ENCODE assay signal across 8 cellular contexts in genomic region chr3:49674491-49674983, GRCh38. TPM values are rescaled to one million over a fixed set of nuclear protein-coding genes. Genes with fewer than 3 reads are reported as not detected.
DNase-seq lines count a peak whose midpoint lies in the region; ATAC-seq, FAIRE-seq and TF ChIP-seq lines count a peak whose summit lies in the region.

No MANE protein-coding gene starts in this region.

- no peak for TF ChIP-seq POLR2A in prostate gland (IDR thresholded peaks at IDR 0.05)

- 5% methylated on average over 28 of the region's 34 CpGs for WGBS in prostate gland

- peak overlapping the region; percentile 94 for H3K4me2 ChIP-seq in fibroblast of lung (ENCODE audit: extremely low read depth, insufficient read depth, low read length)

- peaks cover 6% of the 10 kb centered on the region for H3K4me1 ChIP-seq in fibroblast of lung (ENCODE audit: control insufficient read depth, extremely low read depth, insufficient read depth, low read length)
- peaks cover 6% of the 10 kb centered on the region for H3K4me1 ChIP-seq in prostate gland (replicated peaks)

- TF ChIP-seq CTCF in VCaP (conservative IDR thresholded peaks at IDR 0.05) (no peak), fibroblast of lung (conservative IDR thresholded peaks at IDR 0.05 in 1 of 2, IDR thresholded peaks at IDR 0.05 in 1 of 2; ENCODE audit: low read depth in 1 of 2, low read length in 2 of 2) (no peak), prostate gland (IDR thresholded peaks at IDR 0.05) (peak in 2 of 4 experiments; percentile 21 to 28), D721Med (IDR thresholded peaks at IDR 0.05; ENCODE audit: insufficient read depth, missing control alignments) (no peak)

- peak overlapping the region; percentile 43 for H2AFZ ChIP-seq in fibroblast of lung (ENCODE audit: low read length)

- H3K36me3 ChIP-seq in fibroblast of lung (ENCODE audit: control insufficient read depth, insufficient read depth, low read length) (peaks cover 21% of the 10 kb centered on the region), prostate gland (peaks cover 2 to 6% of the 10 kb centered on the region in 2 donors)

- H3K27me3 ChIP-seq in fibroblast of lung (ENCODE audit: control insufficient read depth, insufficient read depth, low read length) (no peaks in the 10 kb centered on the region), prostate gland (replicated peaks; ENCODE audit: insufficient read depth) (no peaks in the 10 kb centered on the region)

- no peak for FAIRE-seq in D721Med (lab: Jason Lieb, UNC)

- H3K9me3 ChIP-seq in fibroblast of lung (ENCODE audit: control insufficient read depth, insufficient read depth, low read depth, low read length) (no peaks in the 10 kb centered on the region), prostate gland (no peaks in the 10 kb centered on the region)

- H3K27ac ChIP-seq in VCaP: peak overlapping the region; percentile 97
- H3K27ac ChIP-seq in fibroblast of lung (ENCODE audit: insufficient read depth, low read length): peak overlapping the region; percentile 97
- peak overlapping the region; percentile 90 to 91 for H3K27ac ChIP-seq in prostate gland

- H3K9ac ChIP-seq in fibroblast of lung (ENCODE audit: insufficient read depth, low read length): peak overlapping the region; percentile 89

- intact Hi-C loops in prostate gland (cut with DNase I): no loop called here

- H3K79me2 ChIP-seq in fibroblast of lung (ENCODE audit: control insufficient read depth, insufficient read depth, low read length): peaks cover 11% of the 10 kb centered on the region

- peak overlapping the region; percentile 72 to 90 (median 81) for H3K4me3 ChIP-seq in fibroblast of lung (replicated peaks in 1 of 4; ENCODE audit: control extremely low read depth in 1 of 4, insufficient read depth in 1 of 4, low read depth in 3 of 4, low read length in 4 of 4)
- peak overlapping the region; percentile 67 to 77 for H3K4me3 ChIP-seq in prostate gland

- ATAC-seq in GM18517 (IDR thresholded peaks at IDR 0.05; ENCODE audit: unreplicated experiment): peak; percentile 37
- ATAC-seq in HG02885 (IDR thresholded peaks at IDR 0.05; ENCODE audit: poor library complexity, unreplicated experiment): peak; percentile 30

- H4K20me1 ChIP-seq in fibroblast of lung (ENCODE audit: control insufficient read depth, extremely low read depth, insufficient read depth, low read length): no peaks in the 10 kb centered on the region

- DNase-seq in fibroblast of lung (ENCODE audit: low read depth in 2 of 2): no peak
- DNase-seq in prostate gland (ENCODE audit: low spot score): peak; percentile 29
- no peak for DNase-seq in NCI-H1092 (lab: John Stamatoyannopoulos, UW)
- no peak for DNase-seq in D721Med (ENCODE audit: insufficient read length, low spot score)
- no peak for DNase-seq in GM19240 (ENCODE audit: insufficient read length, low spot score)

RNA-seq across cellular contexts. Expression of gene APEH, which starts 0.4 kb away (rescaled TPM):
- 110 and 137 TPM in 2 replicates for total RNA-seq in fibroblast of lung
- 52.6 and 75.7 TPM in 2 replicates for polyA plus RNA-seq in fibroblast of lung
- polyA plus RNA-seq in fibroblast of lung (2012): 83.9 and 131 TPM in 2 replicates
- 184 and 328 TPM in 2 replicates for polyA minus RNA-seq in fibroblast of lung (ENCODE audit: low replicate concordance)
- 100 to 1,000 TPM in 1 of 2 donors, 10 to 100 TPM in 1; 84.4 to 116 TPM for total RNA-seq in prostate gland

RNA-seq across cellular contexts. Expression of gene MST1, which starts 14.7 kb away (rescaled TPM):
- total RNA-seq in fibroblast of lung (5.1 and 6.6 TPM in 2 replicates), prostate gland (10 to 100 TPM; 10.2 to 32.2 TPM)
- polyA plus RNA-seq in fibroblast of lung: 3.5 and 4.0 TPM in 2 replicates
- polyA plus RNA-seq in fibroblast of lung (2012): 2.7 and 4.4 TPM in 2 replicates
- 0.71 and 3.9 TPM in 2 replicates for polyA minus RNA-seq in fibroblast of lung (ENCODE audit: low replicate concordance)

RNA-seq across cellular contexts. Expression of gene RNF123, which starts 14.8 kb away (rescaled TPM):
- total RNA-seq in fibroblast of lung (19.5 and 27.1 TPM in 2 replicates), prostate gland (10 to 100 TPM; 24.9 to 58.3 TPM)
- polyA plus RNA-seq in fibroblast of lung: 16.5 and 21.8 TPM in 2 replicates
- polyA plus RNA-seq in fibroblast of lung (2012): 22.2 and 24.0 TPM in 2 replicates
- 70.8 and 71.8 TPM in 2 replicates for polyA minus RNA-seq in fibroblast of lung (ENCODE audit: low replicate concordance)

RNA-seq across cellular contexts. Expression of gene AMIGO3, which starts 44.9 kb away (rescaled TPM):
- total RNA-seq in fibroblast of lung: under 0.01 and 0.33 TPM in 2 replicates
- polyA plus RNA-seq in fibroblast of lung: 0.17 TPM in 1 of 2 replicates, not detected in the other
- 0.43 and 0.73 TPM in 2 replicates for polyA plus RNA-seq in fibroblast of lung (2012)
- polyA minus RNA-seq in fibroblast of lung (ENCODE audit: low replicate concordance): not detected in 2 replicates
- total RNA-seq in prostate gland: 10 to 100 TPM in 1 of 2 donors, 1 to 10 TPM in 1; 1.4 to 12.4 TPM

RNA-seq across cellular contexts. Expression of gene GMPPB, which starts 49.2 kb away (rescaled TPM):
- total RNA-seq in fibroblast of lung: 13.6 and 14.4 TPM in 2 replicates
- polyA plus RNA-seq in fibroblast of lung: 13.7 and 18.3 TPM in 2 replicates
- 20.5 and 36.0 TPM in 2 replicates for polyA plus RNA-seq in fibroblast of lung (2012)
- 38.8 and 48.3 TPM in 2 replicates for polyA minus RNA-seq in fibroblast of lung (ENCODE audit: low replicate concordance)
- total RNA-seq in prostate gland: 10 to 100 TPM; 28.8 to 60.1 TPM
